ENCODE assay signal across 1 cellular context in the genomic region with DNA sequence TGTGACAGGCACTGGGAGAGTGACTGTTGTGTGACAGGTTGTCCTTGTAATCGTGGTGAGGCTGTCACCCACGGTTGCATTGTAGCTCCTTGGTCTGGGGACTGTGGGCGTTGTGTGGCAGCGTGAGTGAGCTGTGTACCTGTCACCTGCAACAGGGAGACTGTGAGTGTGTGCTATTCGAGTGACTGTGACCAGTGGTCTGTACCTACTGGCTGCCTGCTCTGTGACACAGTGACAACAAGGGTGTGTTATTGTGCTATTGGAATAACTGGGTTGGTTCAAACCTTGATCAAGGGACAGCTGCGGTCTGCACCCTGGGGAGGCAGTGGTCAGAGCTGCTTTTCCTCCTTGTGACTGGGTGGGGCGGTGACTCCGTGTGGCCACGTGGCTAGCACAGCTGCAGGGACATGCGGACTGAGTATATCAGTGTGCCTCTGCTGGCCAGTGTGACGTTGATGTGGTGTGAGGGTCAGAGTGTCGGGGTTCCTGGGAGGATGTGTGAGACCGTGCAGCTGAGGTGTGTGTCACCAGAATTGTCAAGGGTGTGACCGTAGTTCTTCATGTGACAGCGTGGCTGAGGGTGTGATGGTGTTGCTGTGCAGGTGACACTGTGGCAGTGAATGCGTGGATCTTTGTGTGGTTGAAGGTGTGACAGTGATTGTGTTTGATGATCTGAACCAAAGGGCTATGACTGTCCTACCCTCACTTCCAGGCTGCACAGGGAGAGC.
TF ChIP-seq lines count a peak whose summit lies in the region.

No MANE protein-coding gene starts in this region.

TF ChIP-seq in HepG2, 621 proteins besides CTCF, POLR2A, EP300 and RAD21 (continued from another document and continues in another):
- TF ChIP-seq, protein P1, sequence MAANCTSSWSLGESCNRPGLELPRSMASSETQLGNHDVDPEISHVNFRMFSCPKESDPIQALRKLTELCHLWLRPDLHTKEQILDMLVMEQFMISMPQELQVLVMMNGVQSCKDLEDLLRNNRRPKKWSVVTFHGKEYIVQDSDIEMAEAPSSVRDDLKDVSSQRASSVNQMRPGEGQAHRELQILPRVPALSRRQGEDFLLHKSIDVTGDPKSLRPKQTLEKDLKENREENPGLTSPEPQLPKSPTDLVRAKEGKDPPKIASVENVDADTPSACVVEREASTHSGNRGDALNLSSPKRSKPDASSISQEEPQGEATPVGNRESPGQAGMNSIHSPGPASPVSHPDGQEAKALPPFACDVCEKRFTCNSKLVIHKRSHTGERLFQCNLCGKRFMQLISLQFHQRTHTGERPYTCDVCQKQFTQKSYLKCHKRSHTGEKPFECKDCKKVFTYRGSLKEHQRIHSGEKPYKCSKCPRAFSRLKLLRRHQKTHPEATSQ (CRISPR knock-in tag; IDR thresholded peaks at IDR 0.05; ENCODE audit: borderline replicate concordance): no peak
- no peak for TF ChIP-seq ZNF703 (CRISPR knock-in tag; IDR thresholded peaks at IDR 0.05; ENCODE audit: borderline replicate concordance)
- no peak for TF ChIP-seq ZKSCAN1 (IDR thresholded peaks at IDR 0.05; ENCODE audit: low read length)
- no peak for TF ChIP-seq NFYB (CRISPR knock-in tag; IDR thresholded peaks at IDR 0.05)
- TF ChIP-seq, protein P2, sequence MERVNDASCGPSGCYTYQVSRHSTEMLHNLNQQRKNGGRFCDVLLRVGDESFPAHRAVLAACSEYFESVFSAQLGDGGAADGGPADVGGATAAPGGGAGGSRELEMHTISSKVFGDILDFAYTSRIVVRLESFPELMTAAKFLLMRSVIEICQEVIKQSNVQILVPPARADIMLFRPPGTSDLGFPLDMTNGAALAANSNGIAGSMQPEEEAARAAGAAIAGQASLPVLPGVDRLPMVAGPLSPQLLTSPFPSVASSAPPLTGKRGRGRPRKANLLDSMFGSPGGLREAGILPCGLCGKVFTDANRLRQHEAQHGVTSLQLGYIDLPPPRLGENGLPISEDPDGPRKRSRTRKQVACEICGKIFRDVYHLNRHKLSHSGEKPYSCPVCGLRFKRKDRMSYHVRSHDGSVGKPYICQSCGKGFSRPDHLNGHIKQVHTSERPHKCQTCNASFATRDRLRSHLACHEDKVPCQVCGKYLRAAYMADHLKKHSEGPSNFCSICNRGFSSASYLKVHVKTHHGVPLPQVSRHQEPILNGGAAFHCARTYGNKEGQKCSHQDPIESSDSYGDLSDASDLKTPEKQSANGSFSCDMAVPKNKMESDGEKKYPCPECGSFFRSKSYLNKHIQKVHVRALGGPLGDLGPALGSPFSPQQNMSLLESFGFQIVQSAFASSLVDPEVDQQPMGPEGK (CRISPR knock-in tag; IDR thresholded peaks at IDR 0.05): peak; percentile 22
- TF ChIP-seq ZNF432 (CRISPR knock-in tag; IDR thresholded peaks at IDR 0.05; ENCODE audit: borderline replicate concordance): no peak
- no peak for TF ChIP-seq ZNF660 (CRISPR knock-in tag; IDR thresholded peaks at IDR 0.05; ENCODE audit: borderline replicate concordance, low read depth)
- TF ChIP-seq, protein P3, sequence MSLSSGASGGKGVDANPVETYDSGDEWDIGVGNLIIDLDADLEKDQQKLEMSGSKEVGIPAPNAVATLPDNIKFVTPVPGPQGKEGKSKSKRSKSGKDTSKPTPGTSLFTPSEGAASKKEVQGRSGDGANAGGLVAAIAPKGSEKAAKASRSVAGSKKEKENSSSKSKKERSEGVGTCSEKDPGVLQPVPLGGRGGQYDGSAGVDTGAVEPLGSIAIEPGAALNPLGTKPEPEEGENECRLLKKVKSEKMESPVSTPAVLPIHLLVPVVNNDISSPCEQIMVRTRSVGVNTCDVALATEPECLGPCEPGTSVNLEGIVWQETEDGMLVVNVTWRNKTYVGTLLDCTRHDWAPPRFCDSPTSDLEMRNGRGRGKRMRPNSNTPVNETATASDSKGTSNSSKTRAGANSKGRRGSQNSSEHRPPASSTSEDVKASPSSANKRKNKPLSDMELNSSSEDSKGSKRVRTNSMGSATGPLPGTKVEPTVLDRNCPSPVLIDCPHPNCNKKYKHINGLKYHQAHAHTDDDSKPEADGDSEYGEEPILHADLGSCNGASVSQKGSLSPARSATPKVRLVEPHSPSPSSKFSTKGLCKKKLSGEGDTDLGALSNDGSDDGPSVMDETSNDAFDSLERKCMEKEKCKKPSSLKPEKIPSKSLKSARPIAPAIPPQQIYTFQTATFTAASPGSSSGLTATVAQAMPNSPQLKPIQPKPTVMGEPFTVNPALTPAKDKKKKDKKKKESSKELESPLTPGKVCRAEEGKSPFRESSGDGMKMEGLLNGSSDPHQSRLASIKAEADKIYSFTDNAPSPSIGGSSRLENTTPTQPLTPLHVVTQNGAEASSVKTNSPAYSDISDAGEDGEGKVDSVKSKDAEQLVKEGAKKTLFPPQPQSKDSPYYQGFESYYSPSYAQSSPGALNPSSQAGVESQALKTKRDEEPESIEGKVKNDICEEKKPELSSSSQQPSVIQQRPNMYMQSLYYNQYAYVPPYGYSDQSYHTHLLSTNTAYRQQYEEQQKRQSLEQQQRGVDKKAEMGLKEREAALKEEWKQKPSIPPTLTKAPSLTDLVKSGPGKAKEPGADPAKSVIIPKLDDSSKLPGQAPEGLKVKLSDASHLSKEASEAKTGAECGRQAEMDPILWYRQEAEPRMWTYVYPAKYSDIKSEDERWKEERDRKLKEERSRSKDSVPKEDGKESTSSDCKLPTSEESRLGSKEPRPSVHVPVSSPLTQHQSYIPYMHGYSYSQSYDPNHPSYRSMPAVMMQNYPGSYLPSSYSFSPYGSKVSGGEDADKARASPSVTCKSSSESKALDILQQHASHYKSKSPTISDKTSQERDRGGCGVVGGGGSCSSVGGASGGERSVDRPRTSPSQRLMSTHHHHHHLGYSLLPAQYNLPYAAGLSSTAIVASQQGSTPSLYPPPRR (CRISPR knock-in tag; IDR thresholded peaks at IDR 0.05; ENCODE audit: borderline replicate concordance): no peak
- no peak for TF ChIP-seq RARG (CRISPR knock-in tag; IDR thresholded peaks at IDR 0.05; ENCODE audit: low read depth)
- TF ChIP-seq ETV6 (CRISPR knock-in tag; conservative IDR thresholded peaks at IDR 0.05): no peak
- no peak for TF ChIP-seq ZNF773 (CRISPR knock-in tag; IDR thresholded peaks at IDR 0.05; ENCODE audit: borderline replicate concordance)
- TF ChIP-seq FOXJ3 (CRISPR knock-in tag; IDR thresholded peaks at IDR 0.05; ENCODE audit: borderline replicate concordance): no peak
- no peak for TF ChIP-seq ARNT (IDR thresholded peaks at IDR 0.05)
- TF ChIP-seq ZNF790 (CRISPR knock-in tag; IDR thresholded peaks at IDR 0.05; ENCODE audit: borderline replicate concordance): no peak
- TF ChIP-seq, protein P4, sequence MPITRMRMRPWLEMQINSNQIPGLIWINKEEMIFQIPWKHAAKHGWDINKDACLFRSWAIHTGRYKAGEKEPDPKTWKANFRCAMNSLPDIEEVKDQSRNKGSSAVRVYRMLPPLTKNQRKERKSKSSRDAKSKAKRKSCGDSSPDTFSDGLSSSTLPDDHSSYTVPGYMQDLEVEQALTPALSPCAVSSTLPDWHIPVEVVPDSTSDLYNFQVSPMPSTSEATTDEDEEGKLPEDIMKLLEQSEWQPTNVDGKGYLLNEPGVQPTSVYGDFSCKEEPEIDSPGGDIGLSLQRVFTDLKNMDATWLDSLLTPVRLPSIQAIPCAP (CRISPR knock-in tag; IDR thresholded peaks at IDR 0.05; ENCODE audit: low read depth): no peak
- TF ChIP-seq ZNF10 (CRISPR knock-in tag; IDR thresholded peaks at IDR 0.05; ENCODE audit: borderline replicate concordance, low read depth): no peak
- TF ChIP-seq, protein P5, sequence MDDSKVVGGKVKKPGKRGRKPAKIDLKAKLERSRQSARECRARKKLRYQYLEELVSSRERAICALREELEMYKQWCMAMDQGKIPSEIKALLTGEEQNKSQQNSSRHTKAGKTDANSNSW (CRISPR knock-in tag; IDR thresholded peaks at IDR 0.05; ENCODE audit: borderline replicate concordance): no peak
- TF ChIP-seq, protein P6, sequence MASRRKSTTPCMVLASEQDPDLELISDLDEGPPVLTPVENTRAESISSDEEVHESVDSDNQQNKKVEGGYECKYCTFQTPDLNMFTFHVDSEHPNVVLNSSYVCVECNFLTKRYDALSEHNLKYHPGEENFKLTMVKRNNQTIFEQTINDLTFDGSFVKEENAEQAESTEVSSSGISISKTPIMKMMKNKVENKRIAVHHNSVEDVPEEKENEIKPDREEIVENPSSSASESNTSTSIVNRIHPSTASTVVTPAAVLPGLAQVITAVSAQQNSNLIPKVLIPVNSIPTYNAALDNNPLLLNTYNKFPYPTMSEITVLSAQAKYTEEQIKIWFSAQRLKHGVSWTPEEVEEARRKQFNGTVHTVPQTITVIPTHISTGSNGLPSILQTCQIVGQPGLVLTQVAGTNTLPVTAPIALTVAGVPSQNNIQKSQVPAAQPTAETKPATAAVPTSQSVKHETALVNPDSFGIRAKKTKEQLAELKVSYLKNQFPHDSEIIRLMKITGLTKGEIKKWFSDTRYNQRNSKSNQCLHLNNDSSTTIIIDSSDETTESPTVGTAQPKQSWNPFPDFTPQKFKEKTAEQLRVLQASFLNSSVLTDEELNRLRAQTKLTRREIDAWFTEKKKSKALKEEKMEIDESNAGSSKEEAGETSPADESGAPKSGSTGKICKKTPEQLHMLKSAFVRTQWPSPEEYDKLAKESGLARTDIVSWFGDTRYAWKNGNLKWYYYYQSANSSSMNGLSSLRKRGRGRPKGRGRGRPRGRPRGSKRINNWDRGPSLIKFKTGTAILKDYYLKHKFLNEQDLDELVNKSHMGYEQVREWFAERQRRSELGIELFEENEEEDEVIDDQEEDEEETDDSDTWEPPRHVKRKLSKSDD (CRISPR knock-in tag; IDR thresholded peaks at IDR 0.05; ENCODE audit: low read depth): 0 out of 2 replicates have a peak, but pooled peaks have one; percentile 21
- no peak for TF ChIP-seq POLR2AphosphoS2 (IDR thresholded peaks at IDR 0.05; ENCODE audit: low read depth, low read length)
- TF ChIP-seq TEAD3 (CRISPR knock-in tag; optimal IDR thresholded peaks at IDR 0.05; ENCODE audit: borderline replicate concordance): no peak
- TF ChIP-seq RFXAP (CRISPR knock-in tag; IDR thresholded peaks at IDR 0.05; ENCODE audit: borderline replicate concordance): peak; percentile 58; the same call in 1 of the 2 replicates
- TF ChIP-seq, protein P7, sequence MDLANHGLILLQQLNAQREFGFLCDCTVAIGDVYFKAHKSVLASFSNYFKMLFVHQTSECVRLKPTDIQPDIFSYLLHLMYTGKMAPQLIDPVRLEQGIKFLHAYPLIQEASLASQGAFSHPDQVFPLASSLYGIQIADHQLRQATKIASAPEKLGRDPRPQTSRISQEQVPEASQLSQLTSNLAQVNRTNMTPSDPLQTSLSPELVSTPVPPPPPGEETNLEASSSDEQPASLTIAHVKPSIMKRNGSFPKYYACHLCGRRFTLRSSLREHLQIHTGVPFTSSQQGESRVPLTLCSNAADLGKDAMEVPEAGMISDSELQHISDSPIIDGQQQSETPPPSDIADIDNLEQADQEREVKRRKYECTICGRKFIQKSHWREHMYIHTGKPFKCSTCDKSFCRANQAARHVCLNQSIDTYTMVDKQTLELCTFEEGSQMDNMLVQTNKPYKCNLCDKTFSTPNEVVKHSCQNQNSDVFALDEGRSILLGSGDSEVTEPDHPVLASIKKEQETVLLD (CRISPR knock-in tag; IDR thresholded peaks at IDR 0.05; ENCODE audit: low read depth): 0 out of 2 replicates have a peak, but pooled peaks have one; percentile 28
- TF ChIP-seq TBP (CRISPR knock-in tag; IDR thresholded peaks at IDR 0.05): no peak
- no peak for TF ChIP-seq KAT2B (IDR thresholded peaks at IDR 0.05; ENCODE audit: borderline replicate concordance, low read depth, low read length)
- TF ChIP-seq, protein P8, sequence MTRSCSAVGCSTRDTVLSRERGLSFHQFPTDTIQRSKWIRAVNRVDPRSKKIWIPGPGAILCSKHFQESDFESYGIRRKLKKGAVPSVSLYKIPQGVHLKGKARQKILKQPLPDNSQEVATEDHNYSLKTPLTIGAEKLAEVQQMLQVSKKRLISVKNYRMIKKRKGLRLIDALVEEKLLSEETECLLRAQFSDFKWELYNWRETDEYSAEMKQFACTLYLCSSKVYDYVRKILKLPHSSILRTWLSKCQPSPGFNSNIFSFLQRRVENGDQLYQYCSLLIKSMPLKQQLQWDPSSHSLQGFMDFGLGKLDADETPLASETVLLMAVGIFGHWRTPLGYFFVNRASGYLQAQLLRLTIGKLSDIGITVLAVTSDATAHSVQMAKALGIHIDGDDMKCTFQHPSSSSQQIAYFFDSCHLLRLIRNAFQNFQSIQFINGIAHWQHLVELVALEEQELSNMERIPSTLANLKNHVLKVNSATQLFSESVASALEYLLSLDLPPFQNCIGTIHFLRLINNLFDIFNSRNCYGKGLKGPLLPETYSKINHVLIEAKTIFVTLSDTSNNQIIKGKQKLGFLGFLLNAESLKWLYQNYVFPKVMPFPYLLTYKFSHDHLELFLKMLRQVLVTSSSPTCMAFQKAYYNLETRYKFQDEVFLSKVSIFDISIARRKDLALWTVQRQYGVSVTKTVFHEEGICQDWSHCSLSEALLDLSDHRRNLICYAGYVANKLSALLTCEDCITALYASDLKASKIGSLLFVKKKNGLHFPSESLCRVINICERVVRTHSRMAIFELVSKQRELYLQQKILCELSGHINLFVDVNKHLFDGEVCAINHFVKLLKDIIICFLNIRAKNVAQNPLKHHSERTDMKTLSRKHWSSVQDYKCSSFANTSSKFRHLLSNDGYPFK (CRISPR knock-in tag; IDR thresholded peaks at IDR 0.05; ENCODE audit: borderline replicate concordance): no peak; the same call in 1 of the 2 replicates
- 0 out of 2 replicates have a peak, but pooled peaks have one; percentile 20 for TF ChIP-seq ZKSCAN5 (CRISPR knock-in tag; IDR thresholded peaks at IDR 0.05)
- TF ChIP-seq TBX3 (IDR thresholded peaks at IDR 0.05; ENCODE audit: borderline replicate concordance): peak; percentile 34; the same call in 1 of the 2 replicates
- no peak for TF ChIP-seq FOXO1 (CRISPR knock-in tag; IDR thresholded peaks at IDR 0.05)
- TF ChIP-seq SMAD3 (CRISPR knock-in tag; IDR thresholded peaks at IDR 0.05): no peak
- TF ChIP-seq ISX (CRISPR knock-in tag; conservative IDR thresholded peaks at IDR 0.05): no peak
